In genomic region chr6:36545767-36546663, GRCh38 we compare ENCODE assay signal across 8 cellular contexts. TPM values are rescaled to one million over a fixed set of nuclear protein-coding genes. Genes with fewer than 3 reads are reported as not detected.
A peak's percentile ranks its signal among the peaks of the same experiment; 100 is the strongest.
DNase-seq lines count a peak whose midpoint lies in the region; ATAC-seq, FAIRE-seq and TF ChIP-seq lines count a peak whose summit lies in the region.

No MANE protein-coding gene starts in this region.

- H3K4me2 ChIP-seq in A549: peak overlapping the region; percentile 95

- DNase-seq in A549 (ENCODE audit: low read depth in 1 of 2, low spot score in 1 of 2) (no peak), GM19239 (ENCODE audit: insufficient read length, low spot score) (no peak), SK-N-MC (ENCODE audit: low read depth, low spot score) (no peak), chondrocyte (ENCODE audit: low spot score) (no peak), left kidney (ENCODE audit: low read depth, low spot score) (peak; percentile 58), stomach (no peak), DMS153 (lab: John Stamatoyannopoulos, UW) (no peak)

- FAIRE-seq in A549 (lab: Jason Lieb, UNC) (no peak), GM19239 (lab: Jason Lieb, UNC) (peak; percentile 80)

- WGBS in A549 (ENCODE audit: missing lambda C conversion rate): 5% methylated on average over 13 of the region's 13 CpGs
- 3 to 5% (median 4%) methylated on average over 13 of the region's 13 CpGs for WGBS in stomach, 5 donors

- H3K4me1 ChIP-seq in A549 (peaks cover 31% of the 10 kb centered on the region), stomach (peaks cover 22 to 57% (median 42%) of the 10 kb centered on the region in 4 donors)

- TF ChIP-seq CTCF in A549 (IDR thresholded peaks at IDR 0.05) (no peak), chondrocyte (IDR thresholded peaks at IDR 0.05) (no peak), stomach (IDR thresholded peaks at IDR 0.05) (no peak)

- no peak for TF ChIP-seq EP300 in A549 (IDR thresholded peaks at IDR 0.05)
- TF ChIP-seq EP300 in stomach (IDR thresholded peaks at IDR 0.05): no peak

- H3K4me1 Mint-ChIP-seq in chondrocyte (ENCODE audit: low read depth): peaks cover 43% of the 10 kb centered on the region

- H3K36me3 ChIP-seq in SK-N-MC (ENCODE audit: insufficient read depth, low read length) (peaks cover 6% of the 10 kb centered on the region), stomach (peaks cover 0 to 6% (median 4%) of the 10 kb centered on the region in 4 donors)

- TF ChIP-seq POLR2A in A549 (IDR thresholded peaks at IDR 0.05; ENCODE audit: low read length) (no peak), stomach (IDR thresholded peaks at IDR 0.05) (no peak)

- no peaks in the 10 kb centered on the region for H3K9me3 ChIP-seq in A549
- no peaks in the 10 kb centered on the region for H3K9me3 ChIP-seq in SK-N-MC (ENCODE audit: low read depth, low read length)
- H3K9me3 ChIP-seq in stomach: no peaks in the 10 kb centered on the region

- no peaks in the 10 kb centered on the region for H3K27me3 Mint-ChIP-seq in chondrocyte (ENCODE audit: low read depth)

- CTCF ChIA-PET in A549 (lab: Yijun Ruan, JAX): interaction anchor here (0.6 to 1.6 kb wide), 6 partner anchors 15 to 213 kb away, joined by 3 to 8 read pairs (median 3); no protein-coding TSS in a partner anchor

- peaks cover 2% of the 10 kb centered on the region for H3K36me3 Mint-ChIP-seq in chondrocyte (ENCODE audit: low read depth)

- peak overlapping the region; percentile 95 for H3K27ac Mint-ChIP-seq in chondrocyte (ENCODE audit: unreplicated experiment)

- POLR2A ChIA-PET in A549 (lab: Yijun Ruan, JAX): interaction anchor here (0.6 kb wide), 2 partner anchors 32 to 34 kb away, joined by 3 to 4 read pairs; no protein-coding TSS in a partner anchor

- peak; percentile 12 to 19; a peak in 4 of 6 replicates for ATAC-seq in A549
- no peak for ATAC-seq in GM19324 (IDR thresholded peaks at IDR 0.05; ENCODE audit: low FRiP score, unreplicated experiment)

- H3K27ac ChIP-seq in A549 (peak overlapping the region; percentile 90 to 99), SK-N-MC (peak overlapping the region; percentile 29; the same call in 1 of the 2 replicates), stomach (peak overlapping the region; percentile 95 to 100 (median 99))

- no peaks in the 10 kb centered on the region for H3K27me3 ChIP-seq in stomach

- H3K9ac ChIP-seq in SK-N-MC (ENCODE audit: insufficient read length): peak overlapping the region; percentile 83

- TF ChIP-seq RAD21 in A549 (conservative IDR thresholded peaks at IDR 0.05 in 1 of 2, IDR thresholded peaks at IDR 0.05 in 1 of 2): no peak

- H3K4me3 Mint-ChIP-seq in chondrocyte (ENCODE audit: unreplicated experiment): peak overlapping the region; percentile 92

- intact Hi-C loops in stomach (cut with DNase I; ENCODE audit: low total_unique reads): no loop called here

- H3K4me3 ChIP-seq in A549 (peak overlapping the region; percentile 67), SK-N-MC (peak overlapping the region; percentile 87), stomach (peak overlapping the region; percentile 69 to 97 (median 90))

- no peaks in the 10 kb centered on the region for H3K9me3 Mint-ChIP-seq in chondrocyte (ENCODE audit: low read depth)

TF ChIP-seq in A549, 52 proteins besides CTCF, POLR2A, EP300 and RAD21:
- TF ChIP-seq POLR2AphosphoS2 (conservative IDR thresholded peaks at IDR 0.05; ENCODE audit: low read length) (no peak), ZFP36 (IDR thresholded peaks at IDR 0.05; ENCODE audit: borderline replicate concordance, partially characterized antibody) (no peak), BCL3 (IDR thresholded peaks at IDR 0.05) (no peak)

RNA-seq across cellular contexts. Expression of gene STK38, which starts 1.3 kb away (rescaled TPM):
- polyA plus RNA-seq in A549 (2011; rRNA removed) (30.0 and 30.7 TPM in 2 replicates), A549 (2017; fragmentation: RNase III; extraction: RNeasy Plus Mini Kit Qiagen cat#74134 plus additional on column Dnase treatment) (30.9 to 31.6 TPM (median 31.0 TPM) in 3 replicates), stomach (10 to 100 TPM; 14.1 to 24.9 (median 19.1) TPM)
- polyA plus RNA-seq in A549 (2012; cell fraction: cytosol; rRNA removed): 7.9 and 10.0 TPM in 2 replicates
- 11.2 and 17.9 TPM in 2 replicates for polyA plus RNA-seq in A549 (2012; cell fraction: nucleus; rRNA removed)
- polyA minus RNA-seq in A549 (2011; rRNA and poly(A)+ RNA removed): 9.8 and 11.4 TPM in 2 replicates
- total RNA-seq in chondrocyte (60.4 to 65.1 TPM (median 63.2 TPM) in 3 replicates), stomach (10 to 100 TPM; 20.4 to 63.7 (median 26.3) TPM)

RNA-seq across cellular contexts. Expression of gene SRSF3, which starts 48.1 kb away (rescaled TPM):
- 339 and 652 TPM in 2 replicates for polyA plus RNA-seq in A549 (2011; rRNA removed)
- 383 and 445 TPM in 2 replicates for polyA plus RNA-seq in A549 (2012; cell fraction: cytosol; rRNA removed)
- polyA plus RNA-seq in A549 (2012; cell fraction: nucleus; rRNA removed): 207 and 251 TPM in 2 replicates
- 582 to 629 TPM (median 605 TPM) in 3 replicates for polyA plus RNA-seq in A549 (2017; fragmentation: RNase III; extraction: RNeasy Plus Mini Kit Qiagen cat#74134 plus additional on column Dnase treatment)
- polyA minus RNA-seq in A549 (2011; rRNA and poly(A)+ RNA removed): 152 and 175 TPM in 2 replicates
- total RNA-seq in chondrocyte: 180 to 233 TPM (median 191 TPM) in 3 replicates
- total RNA-seq in stomach: 100 to 1,000 TPM in 4 of 5 donors, 10 to 100 TPM in 1; 77.2 to 250 (median 145) TPM
- 100 to 1,000 TPM; 130 to 179 (median 146) TPM for polyA plus RNA-seq in stomach

Comparison
In these comparisons a context has a peak if more than half of its experiments do, and no peak if none do; other contexts are left out.
1. H3K27ac ChIP-seq: peak in every context shown above with its lines; median percentile 99 in stomach; 94 in A549; 29 in SK-N-MC.